Comparison of ENCODE assay signal across 9 cellular contexts in genomic region chr17:82296511-82297279, GRCh38. TPM values are rescaled to one million over a fixed set of nuclear protein-coding genes. Genes with fewer than 3 reads are reported as not detected.
DNase-seq lines count a peak whose midpoint lies in the region; ATAC-seq and TF ChIP-seq lines count a peak whose summit lies in the region.
"Had no signal": no experiment of that assay in that cellular context is flagged by ENCODE, and none has a peak within 500 bp of the region (broad histone marks: within the 10 kb centered on the region; RNA-seq: fewer than 3 reads in every experiment).

No MANE protein-coding gene starts in this region.

- H3K9me3 Mint-ChIP-seq in activated naive CD8-positive, alpha-beta T cell treated with anti-CD3 and anti-CD28 coated beads for 36 hours: no peaks in the 10 kb centered on the region

- H3K4me3 ChIP-seq in left ventricle myocardium inferior: peak overlapping the region; percentile 65
- peak overlapping the region; percentile 56 for H3K4me3 ChIP-seq in lower lobe of right lung
- no peak overlapping the region for H3K4me3 ChIP-seq in urinary bladder (ENCODE audit: low read depth, low read length)

- TF ChIP-seq CTCF in left ventricle myocardium inferior (IDR thresholded peaks at IDR 0.05; ENCODE audit: borderline replicate concordance): no peak
- no peak for TF ChIP-seq CTCF in lower lobe of right lung (IDR thresholded peaks at IDR 0.05)

- H3K4me1 Mint-ChIP-seq in activated naive CD8-positive, alpha-beta T cell treated with anti-CD3 and anti-CD28 coated beads for 36 hours: peaks cover 64% of the 10 kb centered on the region

- intact Hi-C loops in left ventricle myocardium inferior (cut with micrococcal nuclease) (no loop called here), Right ventricle myocardium inferior (cut with DNase I) (no loop called here), lower lobe of right lung (cut with DNase I) (no loop called here)

- H3K4me1 ChIP-seq in left ventricle myocardium inferior: peaks cover 59% of the 10 kb centered on the region
- H3K4me1 ChIP-seq in lower lobe of right lung: peaks cover 64% of the 10 kb centered on the region
- no peaks in the 10 kb centered on the region for H3K4me1 ChIP-seq in urinary bladder (ENCODE audit: insufficient read depth)

- H3K27me3 ChIP-seq in left ventricle myocardium inferior (ENCODE audit: low read depth) (peaks cover 6% of the 10 kb centered on the region), lower lobe of right lung (ENCODE audit: low read depth) (no peaks in the 10 kb centered on the region)

- H3K36me3 Mint-ChIP-seq in activated naive CD8-positive, alpha-beta T cell treated with anti-CD3 and anti-CD28 coated beads for 36 hours: peaks cover 3% of the 10 kb centered on the region

- DNase-seq in left ventricle myocardium inferior (no peak), Right ventricle myocardium inferior (ENCODE audit: missing footprints) (no peak), lower lobe of right lung (no peak), NCI-H187 (lab: John Stamatoyannopoulos, UW) (no peak)
- no peak for DNase-seq in activated naive CD8-positive, alpha-beta T cell treated with anti-CD3 and anti-CD28 coated beads for 36 hours

- H3K27ac Mint-ChIP-seq in activated naive CD8-positive, alpha-beta T cell treated with anti-CD3 and anti-CD28 coated beads for 36 hours: peak overlapping the region; percentile 100

- H3K4me3 Mint-ChIP-seq in activated naive CD8-positive, alpha-beta T cell treated with anti-CD3 and anti-CD28 coated beads for 36 hours: peak overlapping the region; percentile 95

- ATAC-seq in Right ventricle myocardium inferior (no peak), lower lobe of right lung (no peak), GM21576 (IDR thresholded peaks at IDR 0.05; ENCODE audit: unreplicated experiment) (no peak), GM19351 (IDR thresholded peaks at IDR 0.05; ENCODE audit: unreplicated experiment) (no peak)

- peak overlapping the region; percentile 90 for H3K27ac ChIP-seq in left ventricle myocardium inferior (replicated peaks)
- peak overlapping the region; percentile 95 for H3K27ac ChIP-seq in lower lobe of right lung
- H3K27ac ChIP-seq in urinary bladder (ENCODE audit: low read depth): peak overlapping the region; percentile 51

- no peaks in the 10 kb centered on the region for H3K36me3 ChIP-seq in left ventricle myocardium inferior
- no peaks in the 10 kb centered on the region for H3K36me3 ChIP-seq in lower lobe of right lung
- H3K36me3 ChIP-seq in urinary bladder (ENCODE audit: insufficient read depth): no peaks in the 10 kb centered on the region

- H3K9me3 ChIP-seq in left ventricle myocardium inferior (replicated peaks) (no peaks in the 10 kb centered on the region), lower lobe of right lung (no peaks in the 10 kb centered on the region)

- 27% methylated on average over 7 of the region's 7 CpGs for WGBS in urinary bladder

- H3K27me3 Mint-ChIP-seq in activated naive CD8-positive, alpha-beta T cell treated with anti-CD3 and anti-CD28 coated beads for 36 hours: no peaks in the 10 kb centered on the region

RNA-seq across cellular contexts. Expression of gene CD7, which starts 20.7 kb away (rescaled TPM):
- total RNA-seq in left ventricle myocardium inferior: 0.47 TPM
- total RNA-seq in Right ventricle myocardium inferior: 0.73 TPM
- total RNA-seq in activated naive CD8-positive, alpha-beta T cell treated with anti-CD3 and anti-CD28 coated beads for 36 hours: 100 to 1,000 TPM; 291 to 293 TPM
- total RNA-seq in lower lobe of right lung: 7.1 TPM
- 0.69 TPM for total RNA-seq in urinary bladder
- 3.7 TPM for polyA plus RNA-seq in urinary bladder
- total RNA-seq: myocyte had no signal

RNA-seq across cellular contexts. Expression of gene CSNK1D, which starts 23.2 kb away (rescaled TPM):
- total RNA-seq in left ventricle myocardium inferior (61.8 TPM), Right ventricle myocardium inferior (62.6 TPM), lower lobe of right lung (146 TPM), urinary bladder (41.7 TPM)
- total RNA-seq in activated naive CD8-positive, alpha-beta T cell treated with anti-CD3 and anti-CD28 coated beads for 36 hours: 100 to 1,000 TPM; 110 to 115 TPM
- polyA plus RNA-seq in urinary bladder: 122 TPM

RNA-seq across cellular contexts. Expression of gene SECTM1, which starts 36.9 kb away (rescaled TPM):
- 3.9 TPM for total RNA-seq in left ventricle myocardium inferior
- total RNA-seq in Right ventricle myocardium inferior: 4.9 TPM
- under 1 TPM; 0.72 to 0.74 TPM for total RNA-seq in activated naive CD8-positive, alpha-beta T cell treated with anti-CD3 and anti-CD28 coated beads for 36 hours
- total RNA-seq in lower lobe of right lung: 44.5 TPM
- total RNA-seq in urinary bladder: 15.9 TPM
- polyA plus RNA-seq in urinary bladder: 19.2 TPM

Comparison
In these comparisons a context has a peak if more than half of its experiments do, and no peak if none do; other contexts are left out.
1. RNA of gene CD7, which starts 20.7 kb away (total RNA-seq): 291 to 293 TPM in activated naive CD8-positive, alpha-beta T cell treated with anti-CD3 and anti-CD28 coated beads for 36 hours; 7.1 TPM in lower lobe of right lung (single experiment), 0.73 TPM in Right ventricle myocardium inferior (single experiment), 0.69 TPM in urinary bladder (single experiment) and 0.47 TPM in left ventricle myocardium inferior (single experiment); every median in the first group is over 10 times any median in the second.
2. Peak in every context shown above with its lines, with median percentiles within 50 percentile points of each other: H3K27ac ChIP-seq.